Comparison of ENCODE assay signal across 15 cellular contexts in the genomic region with DNA sequence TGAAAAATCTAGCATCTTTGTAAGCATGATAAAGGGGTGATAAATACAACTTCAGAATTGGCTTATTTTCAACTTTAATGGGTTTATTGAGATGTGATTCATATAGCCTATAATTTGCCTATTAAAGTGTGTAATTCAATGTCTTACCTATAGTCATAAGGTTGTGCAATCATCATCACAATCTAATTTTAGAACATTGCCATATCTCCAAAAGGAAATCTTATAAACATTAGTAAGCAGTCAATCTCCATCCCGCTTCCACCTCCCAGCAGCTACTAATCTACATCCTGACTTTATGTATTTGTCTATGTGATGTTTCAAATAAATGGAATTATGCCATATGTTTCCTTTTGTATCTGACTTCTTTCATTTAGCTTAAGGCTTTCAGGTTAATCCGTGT.
"Had no signal": no experiment of that assay in that cellular context is flagged by ENCODE, and none has a peak within 500 bp of the region (broad histone marks: within the 10 kb centered on the region; RNA-seq: fewer than 3 reads in every experiment).

No MANE protein-coding gene starts in this region.

- H3K27me3 ChIP-seq: cardiac muscle cell, pancreas had no signal

- DNase-seq: activated CD4-positive, alpha-beta memory T cell treated with anti-CD3 and anti-CD28 coated beads, Interleukin-2, amount 10 ng/mL, durations not matched to agents 7 days and 5 days; activated CD4-positive, alpha-beta T cell treated with anti-CD3 and anti-CD28 coated beads for 36 hours; activated CD8-positive, alpha-beta memory T cell treated with anti-CD3 and anti-CD28 coated beads, Interleukin-2, amount 50 U/mL, for 4 hours; activated naive CD8-positive, alpha-beta T cell treated with anti-CD3 and anti-CD28 coated beads, Interleukin-2, amount 10 ng/mL, durations not matched to agents 7 days and 5 days; anterior cingulate cortex; foreskin melanocyte; pancreas; stimulated activated CD4-positive, alpha-beta T cell treated with anti-CD3 and anti-CD28 coated beads, Interleukin-4, amount 100 ng/mL, for 1 hour; stimulated activated CD8-positive, alpha-beta memory T cell treated with anti-CD3 and anti-CD28 coated beads, Interleukin-4, amount 100 ng/mL, for 48 hours; WERI-Rb-1 had no signal

- H3K4me1 Mint-ChIP-seq: activated CD4-positive, alpha-beta memory T cell treated with anti-CD3 and anti-CD28 coated beads, Interleukin-2, amount 10 ng/mL, durations not matched to agents 7 days and 5 days; activated CD4-positive, alpha-beta T cell treated with anti-CD3 and anti-CD28 coated beads for 36 hours; activated naive CD8-positive, alpha-beta T cell treated with anti-CD3 and anti-CD28 coated beads, Interleukin-2, amount 10 ng/mL, durations not matched to agents 7 days and 5 days had no signal

- H3K4me3 ChIP-seq: cardiac muscle cell, pancreas, thoracic aorta had no signal

- H3K9me3 ChIP-seq: pancreas, thoracic aorta had no signal

- H3K4me1 ChIP-seq: pancreas had no signal

- FAIRE-seq: colon, pancreas had no signal

- H3K4me3 Mint-ChIP-seq: activated CD4-positive, alpha-beta memory T cell treated with anti-CD3 and anti-CD28 coated beads, Interleukin-2, amount 10 ng/mL, durations not matched to agents 7 days and 5 days; activated CD4-positive, alpha-beta T cell treated with anti-CD3 and anti-CD28 coated beads for 36 hours; activated naive CD8-positive, alpha-beta T cell treated with anti-CD3 and anti-CD28 coated beads, Interleukin-2, amount 10 ng/mL, durations not matched to agents 7 days and 5 days; neural crest cell; stimulated activated naive CD8-positive, alpha-beta T cell treated with anti-CD3 and anti-CD28 coated beads, Interleukin-15, Interleukin-2, amounts not matched to agents 100 ng/mL and 50 ng/mL, for 24 hours had no signal

- ATAC-seq: activated CD4-positive, alpha-beta T cell treated with anti-CD3 and anti-CD28 coated beads for 36 hours; pancreas had no signal

- H3K27ac Mint-ChIP-seq: activated CD4-positive, alpha-beta memory T cell treated with anti-CD3 and anti-CD28 coated beads, Interleukin-2, amount 10 ng/mL, durations not matched to agents 7 days and 5 days; activated CD4-positive, alpha-beta T cell treated with anti-CD3 and anti-CD28 coated beads for 36 hours; activated naive CD8-positive, alpha-beta T cell treated with anti-CD3 and anti-CD28 coated beads, Interleukin-2, amount 10 ng/mL, durations not matched to agents 7 days and 5 days; stimulated activated naive CD8-positive, alpha-beta T cell treated with anti-CD3 and anti-CD28 coated beads, Interleukin-15, Interleukin-2, amounts not matched to agents 100 ng/mL and 50 ng/mL, for 24 hours had no signal

- H3K36me3 ChIP-seq: cardiac muscle cell, pancreas, thoracic aorta, WERI-Rb-1 had no signal

- H3K27me3 Mint-ChIP-seq: activated CD4-positive, alpha-beta memory T cell treated with anti-CD3 and anti-CD28 coated beads, Interleukin-2, amount 10 ng/mL, durations not matched to agents 7 days and 5 days; activated CD4-positive, alpha-beta T cell treated with anti-CD3 and anti-CD28 coated beads for 36 hours; activated naive CD8-positive, alpha-beta T cell treated with anti-CD3 and anti-CD28 coated beads, Interleukin-2, amount 10 ng/mL, durations not matched to agents 7 days and 5 days; stimulated activated naive CD8-positive, alpha-beta T cell treated with anti-CD3 and anti-CD28 coated beads, Interleukin-15, Interleukin-2, amounts not matched to agents 100 ng/mL and 50 ng/mL, for 24 hours had no signal

- H3K27ac ChIP-seq: cardiac muscle cell, pancreas, thoracic aorta, WERI-Rb-1 had no signal

- H3K36me3 Mint-ChIP-seq: activated naive CD8-positive, alpha-beta T cell treated with anti-CD3 and anti-CD28 coated beads, Interleukin-2, amount 10 ng/mL, durations not matched to agents 7 days and 5 days had no signal
